Comparison of ENCODE assay signal across 9 cellular contexts in the genomic region with DNA sequence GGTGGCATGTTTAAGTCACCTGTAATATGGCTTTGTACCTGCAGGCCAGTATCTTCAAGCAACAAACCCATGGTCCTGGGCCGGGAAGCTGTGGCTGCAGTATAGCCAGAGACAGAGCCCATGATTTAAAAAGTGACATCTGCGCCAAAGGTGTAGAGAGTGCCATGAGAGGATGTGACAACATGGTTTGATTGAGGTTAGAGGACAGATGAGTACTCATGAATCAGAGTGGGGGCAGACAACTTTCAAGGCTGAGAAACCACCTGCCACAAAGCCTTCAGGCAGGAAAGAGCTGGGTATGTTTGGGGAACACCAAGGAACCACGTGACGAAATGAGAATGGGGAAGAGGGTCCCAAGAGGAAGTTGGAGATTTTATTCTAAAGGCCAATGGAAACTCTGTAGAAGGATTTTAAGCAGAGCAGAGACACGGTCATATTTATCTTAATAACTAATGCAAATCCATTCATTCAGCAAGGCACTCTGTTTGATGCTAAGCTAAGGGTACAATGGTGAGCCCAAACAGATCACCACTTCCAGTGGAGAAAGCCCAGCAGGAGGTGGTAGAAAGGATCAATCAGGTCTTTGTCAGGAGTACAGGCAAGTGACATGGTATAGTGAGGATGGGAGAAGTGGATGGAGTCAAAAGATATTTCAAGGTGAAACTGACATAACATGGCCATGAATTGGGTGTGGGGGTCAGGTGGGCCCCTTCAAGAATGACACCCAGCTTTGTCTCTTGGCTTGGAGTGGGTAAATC. TPM values are rescaled to one million over a fixed set of nuclear protein-coding genes. Genes with fewer than 3 reads are reported as not detected.
DNase-seq lines count a peak whose midpoint lies in the region; ATAC-seq, FAIRE-seq and TF ChIP-seq lines count a peak whose summit lies in the region.
"Had no signal": no experiment of that assay in that cellular context is flagged by ENCODE, and none has a peak within 500 bp of the region (broad histone marks: within the 10 kb centered on the region; RNA-seq: fewer than 3 reads in every experiment).

No MANE protein-coding gene starts in this region.

- peaks cover 4% of the 10 kb centered on the region for H3K9me3 Mint-ChIP-seq in activated CD4-positive, alpha-beta memory T cell treated with anti-CD3 and anti-CD28 coated beads for 36 hours

- TF ChIP-seq CTCF in osteoblast (IDR thresholded peaks at IDR 0.05; ENCODE audit: extremely low read depth, low read depth, low read length), result no peak

- FAIRE-seq in urothelium cell line (lab: Jason Lieb, UNC), result no peak
- FAIRE-seq: TTC549 had no signal

- POLR2A ChIA-PET in activated CD4-positive, alpha-beta memory T cell treated with anti-CD3 and anti-CD28 coated beads for 36 hours (lab: Charles Lee), result interaction anchor here (0.6 to 1.9 kb wide), 4 partner anchors 11 to 1441 kb away, joined by 3 to 11 read pairs (median 4); partner anchors contain the start of gene ZBTB24

- H3K27me3 ChIP-seq in osteoblast (ENCODE audit: insufficient read depth, low read length), result no peaks in the 10 kb centered on the region

- peak overlapping the region; percentile 39 for H3K27ac Mint-ChIP-seq in activated CD4-positive, alpha-beta memory T cell treated with anti-CD3 and anti-CD28 coated beads for 36 hours

- no peaks in the 10 kb centered on the region for H3K9me3 ChIP-seq in osteoblast (ENCODE audit: low read depth, low read length)

- no peak overlapping the region for H3K27ac ChIP-seq in osteoblast (ENCODE audit: low read depth, low read length)

- H3K36me3 Mint-ChIP-seq in activated CD4-positive, alpha-beta memory T cell treated with anti-CD3 and anti-CD28 coated beads for 36 hours, result peaks cover 24% of the 10 kb centered on the region

- CTCF ChIA-PET in activated CD4-positive, alpha-beta memory T cell treated with anti-CD3 and anti-CD28 coated beads for 36 hours (lab: Charles Lee), result interaction anchor here (1.0 to 1.5 kb wide), 4 partner anchors 10 to 75 kb away, joined by 3 to 4 read pairs (median 3); no protein-coding TSS in a partner anchor

- H3K4me3 ChIP-seq in osteoblast (ENCODE audit: insufficient read depth, low read length), result no peak overlapping the region

- H3K4me1 ChIP-seq in osteoblast (ENCODE audit: insufficient read depth, low read length), result peaks cover 4% of the 10 kb centered on the region

- H3K4me2 ChIP-seq in osteoblast (ENCODE audit: insufficient read depth, low read length), result no peak overlapping the region

- peak; percentile 71 for DNase-seq in activated CD4-positive, alpha-beta memory T cell treated with anti-CD3 and anti-CD28 coated beads for 36 hours
- DNase-seq in osteoblast (ENCODE audit: insufficient read length, low spot score, missing footprints) (peak; percentile 66), DMS153 (lab: John Stamatoyannopoulos, UW) (no peak), urothelium cell line (ENCODE audit: low spot score) (no peak), SK-N-DZ (ENCODE audit: low spot score) (no peak)

- ATAC-seq in GM18519 (IDR thresholded peaks at IDR 0.05; ENCODE audit: low FRiP score, unreplicated experiment) (peak; percentile 31), HG03354 (IDR thresholded peaks at IDR 0.05; ENCODE audit: poor library complexity, severe bottlenecking, unreplicated experiment) (peak; percentile 21), HG02973 (IDR thresholded peaks at IDR 0.05; ENCODE audit: unreplicated experiment) (no peak)

- intact Hi-C loops in activated CD4-positive, alpha-beta memory T cell treated with anti-CD3 and anti-CD28 coated beads for 36 hours (cut with micrococcal nuclease), result loop anchor here (1.0 to 5.0 kb wide), 6 partner anchors 13 to 897 kb away; partner anchors contain the start of genes AK9, FIG4, FOXO3 and SESN1

- no peaks in the 10 kb centered on the region for H3K27me3 Mint-ChIP-seq in activated CD4-positive, alpha-beta memory T cell treated with anti-CD3 and anti-CD28 coated beads for 36 hours

- no peaks in the 10 kb centered on the region for H4K20me1 ChIP-seq in osteoblast (ENCODE audit: insufficient read depth, low read length)

- no peaks in the 10 kb centered on the region for H3K36me3 ChIP-seq in osteoblast (ENCODE audit: insufficient read depth, low read length)

- H3K79me2 ChIP-seq in osteoblast (ENCODE audit: insufficient read depth, low read length), result no peaks in the 10 kb centered on the region

- H2AFZ ChIP-seq in osteoblast (ENCODE audit: low read length), result no peak overlapping the region

- peaks cover 64% of the 10 kb centered on the region for H3K4me1 Mint-ChIP-seq in activated CD4-positive, alpha-beta memory T cell treated with anti-CD3 and anti-CD28 coated beads for 36 hours (ENCODE audit: low read depth)

- no peak overlapping the region for H3K4me3 Mint-ChIP-seq in activated CD4-positive, alpha-beta memory T cell treated with anti-CD3 and anti-CD28 coated beads for 36 hours

RNA-seq across cellular contexts. Expression of gene MICAL1, which starts 3.4 kb away (rescaled TPM):
- total RNA-seq in activated CD4-positive, alpha-beta memory T cell treated with anti-CD3 and anti-CD28 coated beads for 36 hours, result 10 to 100 TPM; 39.4 to 45.0 TPM
- total RNA-seq in osteoblast, result 26.1 and 28.0 TPM in 2 replicates
- polyA plus RNA-seq in SK-N-DZ (2014; cell fraction: cytosol; rRNA removed), result 66.2 and 77.1 TPM in 2 replicates
- polyA plus RNA-seq in SK-N-DZ (2014; cell fraction: nucleus; rRNA removed), result 532 and 756 TPM in 2 replicates

RNA-seq across cellular contexts. Expression of gene SMPD2, which starts 18.4 kb away (rescaled TPM):
- total RNA-seq in activated CD4-positive, alpha-beta memory T cell treated with anti-CD3 and anti-CD28 coated beads for 36 hours, result 1 to 10 TPM; 9.7 TPM
- 14.8 and 15.0 TPM in 2 replicates for total RNA-seq in osteoblast
- 8.2 and 12.9 TPM in 2 replicates for polyA plus RNA-seq in SK-N-DZ (2014; cell fraction: cytosol; rRNA removed)
- polyA plus RNA-seq in SK-N-DZ (2014; cell fraction: nucleus; rRNA removed), result 24.7 and 25.1 TPM in 2 replicates

RNA-seq across cellular contexts. Expression of gene PPIL6, which starts 18.5 kb away (rescaled TPM):
- under 1 TPM; 0.43 to 0.46 TPM for total RNA-seq in activated CD4-positive, alpha-beta memory T cell treated with anti-CD3 and anti-CD28 coated beads for 36 hours
- 5.3 and 5.8 TPM in 2 replicates for total RNA-seq in osteoblast
- 1.8 and 2.6 TPM in 2 replicates for polyA plus RNA-seq in SK-N-DZ (2014; cell fraction: cytosol; rRNA removed)
- polyA plus RNA-seq in SK-N-DZ (2014; cell fraction: nucleus; rRNA removed), result 1.6 and 3.0 TPM in 2 replicates

RNA-seq across cellular contexts. Expression of gene ZBTB24, which starts 24.1 kb away (rescaled TPM):
- total RNA-seq in activated CD4-positive, alpha-beta memory T cell treated with anti-CD3 and anti-CD28 coated beads for 36 hours, result 10 to 100 TPM; 10.9 to 11.8 TPM
- 8.7 and 10.9 TPM in 2 replicates for total RNA-seq in osteoblast
- polyA plus RNA-seq in SK-N-DZ (2014; cell fraction: cytosol; rRNA removed), result 9.2 and 9.8 TPM in 2 replicates
- polyA plus RNA-seq in SK-N-DZ (2014; cell fraction: nucleus; rRNA removed), result 5.5 and 7.0 TPM in 2 replicates

Comparison
In these comparisons a context has a peak if more than half of its experiments do, and no peak if none do; other contexts are left out.
1. DNase-seq: peak in activated CD4-positive, alpha-beta memory T cell treated with anti-CD3 and anti-CD28 coated beads for 36 hours (single experiment) and osteoblast (single experiment); none in DMS153 (single experiment), urothelium cell line (single experiment) and SK-N-DZ (single experiment).